19 cellular contexts compared by ENCODE assay signal in genomic region chr2:19865151-19865550, GRCh38. TPM values are rescaled to one million over a fixed set of nuclear protein-coding genes. Genes with fewer than 3 reads are reported as not detected.
DNase-seq lines count a peak whose midpoint lies in the region; ATAC-seq and TF ChIP-seq lines count a peak whose summit lies in the region.
"Had no signal": no experiment of that assay in that cellular context is flagged by ENCODE, and none has a peak within 500 bp of the region (broad histone marks: within the 10 kb centered on the region; RNA-seq: fewer than 3 reads in every experiment).

No MANE protein-coding gene starts in this region.

- CTCF ChIA-PET in activated naive CD4-positive, alpha-beta T cell treated with anti-CD3 and anti-CD28 coated beads for 36 hours (lab: Charles Lee): interaction anchor here (0.8 to 1.3 kb wide), 7 partner anchors 10 to 1345 kb away, joined by 3 to 6 read pairs (median 3); no protein-coding TSS in a partner anchor
- CTCF ChIA-PET in CD4-positive, alpha-beta memory T cell (lab: Charles Lee; ENCODE audit: partially characterized antibody): interaction anchor here (0.6 to 7.5 kb wide), 10 partner anchors 8 to 1487 kb away, joined by 3 to 151 read pairs (median 4); no protein-coding TSS in a partner anchor

- H3K27me3 ChIP-seq in CD4-positive, alpha-beta memory T cell (ENCODE audit: insufficient read depth, low read length): no peaks in the 10 kb centered on the region
- H3K27me3 ChIP-seq: colonic mucosa, gastroesophageal sphincter, ovary, vagina had no signal

- no peaks in the 10 kb centered on the region for H3K9me3 Mint-ChIP-seq in activated naive CD4-positive, alpha-beta T cell treated with anti-CD3 and anti-CD28 coated beads for 36 hours
- H3K9me3 Mint-ChIP-seq in CD4-positive, alpha-beta memory T cell: no peaks in the 10 kb centered on the region
- H3K9me3 Mint-ChIP-seq in osteocyte (ENCODE audit: unreplicated experiment): no peaks in the 10 kb centered on the region
- H3K9me3 Mint-ChIP-seq: CD4-positive, CD25-positive, alpha-beta regulatory T cell had no signal

- H3K36me3 ChIP-seq in CD4-positive, alpha-beta memory T cell (ENCODE audit: insufficient read depth, low read length): no peaks in the 10 kb centered on the region
- H3K36me3 ChIP-seq: colonic mucosa, gastroesophageal sphincter, left ventricle myocardium inferior, ovary, vagina, WERI-Rb-1 had no signal

- ATAC-seq in GM21619 (IDR thresholded peaks at IDR 0.05; ENCODE audit: unreplicated experiment): peak; percentile 20
- ATAC-seq in HG03565 (IDR thresholded peaks at IDR 0.05; ENCODE audit: unreplicated experiment): peak; percentile 31
- peak; percentile 37 for ATAC-seq in stimulated activated naive CD8-positive, alpha-beta T cell treated with anti-CD3 and anti-CD28 coated beads, Interleukin-15, Interleukin-2, amounts not matched to agents 100 U/mL and 50 U/mL, for 24 hours
- ATAC-seq: gastroesophageal sphincter, sciatic nerve had no signal

- no peaks in the 10 kb centered on the region for H3K27me3 Mint-ChIP-seq in activated naive CD4-positive, alpha-beta T cell treated with anti-CD3 and anti-CD28 coated beads for 36 hours (ENCODE audit: low read depth)
- H3K27me3 Mint-ChIP-seq in CD4-positive, alpha-beta memory T cell: peaks cover 0 to 5% of the 10 kb centered on the region in 2 donors
- no peaks in the 10 kb centered on the region for H3K27me3 Mint-ChIP-seq in osteocyte (ENCODE audit: unreplicated experiment)
- H3K27me3 Mint-ChIP-seq: CD4-positive, CD25-positive, alpha-beta regulatory T cell had no signal

- peaks cover 26% of the 10 kb centered on the region for H3K4me1 ChIP-seq in CD4-positive, alpha-beta memory T cell (ENCODE audit: insufficient read depth, low read length)
- H3K4me1 ChIP-seq: colonic mucosa had no signal

- peak; percentile 25 for DNase-seq in activated naive CD4-positive, alpha-beta T cell treated with anti-CD3 and anti-CD28 coated beads for 36 hours
- DNase-seq in activated naive CD4-positive, alpha-beta T cell (lab: John Stamatoyannopoulos, UW): no peak
- peak; percentile 8 for DNase-seq in stimulated activated naive CD8-positive, alpha-beta T cell treated with anti-CD3 and anti-CD28 coated beads, Interleukin-15, Interleukin-2, amounts not matched to agents 100 U/mL and 50 U/mL, for 24 hours
- DNase-seq in NCI-H2029 treated with DMSO at 0.1 percent for 48 hours (lab: John Stamatoyannopoulos, UW) (no peak), osteocyte (ENCODE audit: extremely low spot score, unreplicated experiment) (no peak)
- DNase-seq in CD4-positive, alpha-beta memory T cell: no peak
- DNase-seq: CD4-positive, CD25-positive, alpha-beta regulatory T cell; colonic mucosa; DND-41; GM23248; left ventricle myocardium inferior; ovary; substantia nigra; WERI-Rb-1 had no signal

- POLR2A ChIA-PET in CD4-positive, alpha-beta memory T cell (lab: Charles Lee; ENCODE audit: partially characterized antibody): no interaction called here

- H3K27ac ChIP-seq in CD4-positive, alpha-beta memory T cell (ENCODE audit: low read depth, low read length): no peak overlapping the region
- H3K27ac ChIP-seq: colonic mucosa, gastroesophageal sphincter, GM23248, left ventricle myocardium inferior, ovary, vagina, WERI-Rb-1 had no signal

- no peak overlapping the region for H3K27ac Mint-ChIP-seq in activated naive CD4-positive, alpha-beta T cell treated with anti-CD3 and anti-CD28 coated beads for 36 hours
- H3K27ac Mint-ChIP-seq in CD4-positive, alpha-beta memory T cell: no peak overlapping the region
- no peak overlapping the region for H3K27ac Mint-ChIP-seq in osteocyte (ENCODE audit: unreplicated experiment)

- intact Hi-C loops in activated naive CD4-positive, alpha-beta T cell treated with anti-CD3 and anti-CD28 coated beads for 36 hours (cut with micrococcal nuclease): loop anchor here (5.0 kb wide), 2 partner anchors 232 to 503 kb away; no protein-coding TSS in a partner anchor
- intact Hi-C loops in CD4-positive, alpha-beta memory T cell (cut with micrococcal nuclease): loop anchor here (10.0 kb wide), 1 partner anchor 190 kb away; the partner anchor contains the start of gene LAPTM4A

- H3K36me3 Mint-ChIP-seq in activated naive CD4-positive, alpha-beta T cell treated with anti-CD3 and anti-CD28 coated beads for 36 hours (ENCODE audit: low read depth): no peaks in the 10 kb centered on the region
- H3K36me3 Mint-ChIP-seq in CD4-positive, alpha-beta memory T cell: peaks cover 0 to 5% of the 10 kb centered on the region in 2 donors
- no peaks in the 10 kb centered on the region for H3K36me3 Mint-ChIP-seq in osteocyte (ENCODE audit: unreplicated experiment)
- H3K36me3 Mint-ChIP-seq: CD4-positive, CD25-positive, alpha-beta regulatory T cell had no signal

- no peaks in the 10 kb centered on the region for H3K9me3 ChIP-seq in CD4-positive, alpha-beta memory T cell (ENCODE audit: control insufficient read depth in 1 of 2, low read length in 2 of 2)
- H3K9me3 ChIP-seq: colonic mucosa, gastroesophageal sphincter, left ventricle myocardium inferior, ovary, vagina had no signal

- peaks cover 21% of the 10 kb centered on the region for H3K4me1 Mint-ChIP-seq in activated naive CD4-positive, alpha-beta T cell treated with anti-CD3 and anti-CD28 coated beads for 36 hours (ENCODE audit: low read depth)
- H3K4me1 Mint-ChIP-seq in CD4-positive, alpha-beta memory T cell: peaks cover 9 to 33% (median 23%) of the 10 kb centered on the region in 4 donors
- H3K4me1 Mint-ChIP-seq in osteocyte (ENCODE audit: unreplicated experiment): peaks cover 14% of the 10 kb centered on the region

- no peak for TF ChIP-seq CTCF in osteocyte (IDR thresholded peaks at IDR 0.05)

- H3K4me3 ChIP-seq in CD4-positive, alpha-beta memory T cell (ENCODE audit: low read length in 2 of 2): no peak overlapping the region
- H3K4me3 ChIP-seq: colonic mucosa, gastroesophageal sphincter, GM23248, left ventricle myocardium inferior, ovary, vagina had no signal

- no peak overlapping the region for H3K4me3 Mint-ChIP-seq in activated naive CD4-positive, alpha-beta T cell treated with anti-CD3 and anti-CD28 coated beads for 36 hours
- no peak overlapping the region for H3K4me3 Mint-ChIP-seq in CD4-positive, alpha-beta memory T cell
- no peak overlapping the region for H3K4me3 Mint-ChIP-seq in osteocyte (ENCODE audit: unreplicated experiment)

RNA-seq across cellular contexts. Expression of gene TTC32, which starts 36.6 kb away (rescaled TPM):
- total RNA-seq in activated naive CD4-positive, alpha-beta T cell treated with anti-CD3 and anti-CD28 coated beads for 36 hours: 10 to 100 TPM; 17.0 to 19.4 TPM
- total RNA-seq in CD4-positive, alpha-beta memory T cell: 10 to 100 TPM; 44.4 to 48.7 TPM
- polyA plus RNA-seq in CD4-positive, alpha-beta memory T cell: 10 to 100 TPM; 24.3 to 34.2 TPM
- 13.1 and 16.1 TPM in 2 replicates for total RNA-seq in osteocyte

Comparison
In these comparisons a context has a peak if more than half of its experiments do, and no peak if none do; other contexts are left out.
1. DNase-seq: peak in activated naive CD4-positive, alpha-beta T cell treated with anti-CD3 and anti-CD28 coated beads for 36 hours (single experiment) and stimulated activated naive CD8-positive, alpha-beta T cell treated with anti-CD3 and anti-CD28 coated beads, Interleukin-15, Interleukin-2, amounts not matched to agents 100 U/mL and 50 U/mL, for 24 hours (single experiment); none in activated naive CD4-positive, alpha-beta T cell (0 of 4), NCI-H2029 treated with DMSO at 0.1 percent for 48 hours (single experiment), CD4-positive, alpha-beta memory T cell (0 of 5) and osteocyte (single experiment).
2. Peak in every context shown above with its lines, with median percentiles within 50 percentile points of each other: ATAC-seq.